Comparison of ENCODE assay signal across 8 cellular contexts in genomic region chr7:23013715-23014649, GRCh38. TPM values are rescaled to one million over a fixed set of nuclear protein-coding genes. Genes with fewer than 3 reads are reported as not detected.
A peak's percentile ranks its signal among the peaks of the same experiment; 100 is the strongest.
DNase-seq lines count a peak whose midpoint lies in the region; ATAC-seq and TF ChIP-seq lines count a peak whose summit lies in the region.

TSS of gene HYCC1 (minus strand) at chr7:23014130. CDS start at chr7:22991111, 23,019 bp downstream.

- H3K9me3 Mint-ChIP-seq in effector memory CD8-positive, alpha-beta T cell = no peaks in the 10 kb centered on the region
- H3K9me3 Mint-ChIP-seq in memory B cell = peaks cover 8% of the 10 kb centered on the region

- POLR2A ChIA-PET in activated CD8-positive, alpha-beta memory T cell treated with anti-CD3 and anti-CD28 coated beads for 36 hours (lab: Charles Lee) = no interaction called here

- H3K27me3 Mint-ChIP-seq in effector memory CD8-positive, alpha-beta T cell = no peaks in the 10 kb centered on the region
- H3K27me3 Mint-ChIP-seq in memory B cell = no peaks in the 10 kb centered on the region

- CTCF ChIA-PET in activated CD8-positive, alpha-beta memory T cell treated with anti-CD3 and anti-CD28 coated beads for 36 hours (lab: Charles Lee) = interaction anchor here (0.6 kb wide), 1 partner anchor 40 kb away, joined by 3 read pairs; no protein-coding TSS in a partner anchor

- peak; percentile 98 for DNase-seq in COR-L47 (lab: John Stamatoyannopoulos, UW)
- peak; percentile 95 for DNase-seq in GM20000 (ENCODE audit: low spot score)
- peak; percentile 99 for DNase-seq in HT-29 (ENCODE audit: low spot score)
- DNase-seq in NK-92 treated with Interleukin-12 subunit alpha and Interleukin-12 subunit beta, amount 100 ng/mL, for 24 hours (lab: John Stamatoyannopoulos, UW) = peak; percentile 96
- peak; percentile 99 to 100 (median 99) for DNase-seq in effector memory CD8-positive, alpha-beta T cell
- DNase-seq in memory B cell (ENCODE audit: low spot score in 2 of 2) = peak; percentile 97 to 99
- DNase-seq in stimulated activated CD8-positive, alpha-beta memory T cell treated with anti-CD3 and anti-CD28 coated beads, Interleukin-12 subunit alpha, Interleukin-12 subunit beta, amount 100 ng/mL, for 24 hours (ENCODE audit: extremely low read depth) = peak; percentile 93

- peaks cover 5 to 11% of the 10 kb centered on the region in 2 donors for H3K4me1 Mint-ChIP-seq in effector memory CD8-positive, alpha-beta T cell (ENCODE audit: low read depth in 2 of 2)
- peaks cover 19% of the 10 kb centered on the region for H3K4me1 Mint-ChIP-seq in memory B cell

- peak; percentile 25 for TF ChIP-seq CTCF in GM20000 (IDR thresholded peaks at IDR 0.05; ENCODE audit: extremely low read depth, missing control alignments)

- ATAC-seq in effector memory CD8-positive, alpha-beta T cell (replicated peaks) = peak; percentile 95
- peak; percentile 95 for ATAC-seq in memory B cell (ENCODE audit: low read depth)

- peak within 1 kb of the TSS in 1 of 2 donors; percentile 96 for H3K27ac Mint-ChIP-seq in effector memory CD8-positive, alpha-beta T cell
- H3K27ac Mint-ChIP-seq in memory B cell = peak within 1 kb of the TSS; percentile 82

- no peak within 1 kb of the TSS for H3K4me3 Mint-ChIP-seq in effector memory CD8-positive, alpha-beta T cell
- H3K4me3 Mint-ChIP-seq in memory B cell = peak within 1 kb of the TSS; percentile 94

- peaks cover 6% of the 10 kb centered on the region for H3K36me3 Mint-ChIP-seq in effector memory CD8-positive, alpha-beta T cell (ENCODE audit: insufficient read depth)
- peaks cover 7% of the 10 kb centered on the region for H3K36me3 Mint-ChIP-seq in memory B cell

RNA-seq across cellular contexts. Expression of gene HYCC1, which starts in this region (rescaled TPM):
- 0.64 and 1.2 TPM in 2 replicates for total RNA-seq in HT-29 (2014; rRNA removed; shearing (Covaris generic))
- 10 to 100 TPM; 27.8 to 28.0 TPM for total RNA-seq in activated CD8-positive, alpha-beta memory T cell treated with anti-CD3 and anti-CD28 coated beads for 36 hours

Comparison
In these comparisons a context has a peak if more than half of its experiments do, and no peak if none do; other contexts are left out.
1. Peak in every context shown above with its lines: DNase-seq and ATAC-seq.
2. RNA of gene HYCC1 (total RNA-seq): 27.8 to 28.0 TPM in activated CD8-positive, alpha-beta memory T cell treated with anti-CD3 and anti-CD28 coated beads for 36 hours; 0.64 to 1.2 TPM in HT-29; every median in the first group is over 10 times any median in the second.